In genomic region chr21:44846485-44847260, GRCh38 we compare ENCODE assay signal across 9 cellular contexts. TPM values are rescaled to one million over a fixed set of nuclear protein-coding genes. Genes with fewer than 3 reads are reported as not detected.
DNase-seq lines count a peak whose midpoint lies in the region; ATAC-seq, FAIRE-seq and TF ChIP-seq lines count a peak whose summit lies in the region.
"Had no signal": no experiment of that assay in that cellular context is flagged by ENCODE, and none has a peak within 500 bp of the region (broad histone marks: within the 10 kb centered on the region; RNA-seq: fewer than 3 reads in every experiment).

No MANE protein-coding gene starts in this region.

- peaks cover 18% of the 10 kb centered on the region for H3K4me1 ChIP-seq in osteoblast (ENCODE audit: insufficient read depth, low read length)

- no peak for TF ChIP-seq CTCF in C4-2B (conservative IDR thresholded peaks at IDR 0.05)
- TF ChIP-seq CTCF in osteoblast (IDR thresholded peaks at IDR 0.05; ENCODE audit: extremely low read depth, low read depth, low read length) = no peak

- no peaks in the 10 kb centered on the region for H3K9me3 ChIP-seq in osteoblast (ENCODE audit: low read depth, low read length)

- no peak for ATAC-seq in GM19463 (IDR thresholded peaks at IDR 0.05; ENCODE audit: unreplicated experiment)

- H3K4me3 ChIP-seq in osteoblast (ENCODE audit: insufficient read depth, low read length) = peak overlapping the region; percentile 69

- no peak for FAIRE-seq in frontal cortex (lab: Jason Lieb, UNC)

- peak overlapping the region; percentile 87 for H3K4me2 ChIP-seq in osteoblast (ENCODE audit: insufficient read depth, low read length)

- no peak overlapping the region for H2AFZ ChIP-seq in osteoblast (ENCODE audit: low read length)

- H3K79me2 ChIP-seq in osteoblast (ENCODE audit: insufficient read depth, low read length) = peaks cover 15% of the 10 kb centered on the region

- peaks cover 27% of the 10 kb centered on the region for H4K20me1 ChIP-seq in osteoblast (ENCODE audit: insufficient read depth, low read length)

- H3K36me3 ChIP-seq in osteoblast (ENCODE audit: insufficient read depth, low read length) = peaks cover 26% of the 10 kb centered on the region

- H3K27ac ChIP-seq in C4-2B (peak overlapping the region; percentile 55), osteoblast (ENCODE audit: low read depth, low read length) (peak overlapping the region; percentile 68)
- H3K27ac ChIP-seq: epithelial cell of prostate had no signal

- peak; percentile 65 for DNase-seq in LHCN-M2 (ENCODE audit: low read depth)
- peak; percentile 73 for DNase-seq in activated CD8-positive, alpha-beta memory T cell treated with anti-CD3 and anti-CD28 coated beads for 24 hours
- DNase-seq in frontal cortex (ENCODE audit: low spot score in 2 of 2) = peak; percentile 60 to 82
- peak; percentile 98 for DNase-seq in osteoblast (ENCODE audit: insufficient read length, low spot score, missing footprints)
- DNase-seq in NCI-H2171 treated with DMSO at 0.1 percent for 48 hours (lab: John Stamatoyannopoulos, UW) = no peak
- no peak for DNase-seq in DMS153 (lab: John Stamatoyannopoulos, UW)

- peaks cover 15% of the 10 kb centered on the region for H3K27me3 ChIP-seq in osteoblast (ENCODE audit: insufficient read depth, low read length)

RNA-seq across cellular contexts. Expression of gene PTTG1IP, which starts 26.8 kb away (rescaled TPM):
- total RNA-seq in LHCN-M2 (2014; rRNA removed) (496 and 531 TPM in 2 replicates), frontal cortex (72.2 TPM), osteoblast (413 and 480 TPM in 2 replicates)
- 689 TPM for polyA plus RNA-seq in LHCN-M2 (2012)

RNA-seq across cellular contexts. Expression of gene SUMO3, which starts 28.8 kb away (rescaled TPM):
- total RNA-seq in LHCN-M2 (2014; rRNA removed) (125 and 129 TPM in 2 replicates), frontal cortex (63.2 TPM), osteoblast (80.7 and 82.8 TPM in 2 replicates)
- 171 TPM for polyA plus RNA-seq in LHCN-M2 (2012)

RNA-seq across cellular contexts. Expression of gene UBE2G2, which starts 45.1 kb away (rescaled TPM):
- total RNA-seq in LHCN-M2 (2014; rRNA removed) (54.5 and 55.5 TPM in 2 replicates), frontal cortex (39.9 TPM), osteoblast (75.3 and 94.3 TPM in 2 replicates)
- polyA plus RNA-seq in LHCN-M2 (2012) = 65.1 TPM

Comparison
In these comparisons a context has a peak if more than half of its experiments do, and no peak if none do; other contexts are left out.
1. DNase-seq: peak in LHCN-M2 (single experiment), activated CD8-positive, alpha-beta memory T cell treated with anti-CD3 and anti-CD28 coated beads for 24 hours (single experiment), frontal cortex (2 of 2) and osteoblast (single experiment); none in NCI-H2171 treated with DMSO at 0.1 percent for 48 hours (single experiment) and DMS153 (single experiment).